ENCODE assay signal across 18 cellular contexts in the genomic region with DNA sequence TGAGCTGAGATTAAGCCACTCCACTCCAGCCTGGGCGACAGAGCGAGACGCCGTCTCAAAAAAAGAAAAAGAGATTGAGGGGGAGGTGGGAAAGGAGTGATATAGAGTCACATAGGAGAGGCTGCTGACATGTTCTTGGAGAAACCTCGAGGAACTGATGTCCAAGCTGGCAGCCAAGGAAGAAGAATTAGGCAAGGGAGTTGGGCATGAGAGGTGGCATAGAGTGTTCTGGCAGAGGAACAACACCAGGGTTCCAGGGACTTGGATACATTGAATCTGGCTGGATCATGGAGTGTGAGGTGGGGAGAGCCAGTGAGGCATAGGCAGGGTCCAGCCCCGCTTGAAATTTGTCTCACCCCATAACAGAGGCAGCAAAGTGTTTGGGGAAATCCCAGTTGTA. TPM values are rescaled to one million over a fixed set of nuclear protein-coding genes. Genes with fewer than 3 reads are reported as not detected.
"Had no signal": no experiment of that assay in that cellular context is flagged by ENCODE, and none has a peak within 500 bp of the region (broad histone marks: within the 10 kb centered on the region; RNA-seq: fewer than 3 reads in every experiment).

No MANE protein-coding gene starts in this region.

- H3K4me3 Mint-ChIP-seq: natural killer cell, neural progenitor cell, type B pancreatic cell had no signal

- H3K27me3 Mint-ChIP-seq: type B pancreatic cell had no signal

- H3K4me3 ChIP-seq: colonic mucosa, esophagus muscularis mucosa, gastroesophageal sphincter, hepatocyte, neural progenitor cell, ovary, uterus had no signal

- H3K36me3 ChIP-seq: colonic mucosa, esophagus muscularis mucosa, gastroesophageal sphincter, neural progenitor cell, ovary, uterus had no signal

- DNase-seq: colonic mucosa; dermis blood vessel endothelial cell; left colon; natural killer cell; nucleus accumbens; ovary; right cardiac atrium; small intestine; stimulated activated CD4-positive, alpha-beta T cell treated with anti-CD3 and anti-CD28 coated beads, Interleukin-2, amount 100 ng/mL, for 48 hours; stimulated activated naive CD4-positive, alpha-beta T cell treated with Interleukin-2 at 50 U/mL for 16 hours; uterus had no signal

- H3K27me3 ChIP-seq: colonic mucosa, hepatocyte, neural progenitor cell, ovary, uterus had no signal

- ATAC-seq: gastroesophageal sphincter, left colon, natural killer cell had no signal

- H3K27ac ChIP-seq: colonic mucosa, esophagus muscularis mucosa, gastroesophageal sphincter, hepatocyte, neural progenitor cell, ovary, uterus had no signal

- H3K27ac Mint-ChIP-seq: natural killer cell, neural progenitor cell, type B pancreatic cell had no signal

- H3K9me3 Mint-ChIP-seq: natural killer cell, neural progenitor cell, type B pancreatic cell had no signal

- H3K4me1 ChIP-seq: colonic mucosa, uterus had no signal

- H3K4me1 Mint-ChIP-seq: natural killer cell had no signal

- H3K36me3 Mint-ChIP-seq: natural killer cell, neural progenitor cell, type B pancreatic cell had no signal

- H3K9me3 ChIP-seq: colonic mucosa, esophagus muscularis mucosa, gastroesophageal sphincter, ovary, uterus had no signal

RNA-seq across cellular contexts. Expression of gene CDH3, which starts 10.7 kb away (rescaled TPM):
- total RNA-seq: endothelial cell of umbilical vein, myocyte had no signal
